ENCODE assay signal across 10 cellular contexts in the genomic region with DNA sequence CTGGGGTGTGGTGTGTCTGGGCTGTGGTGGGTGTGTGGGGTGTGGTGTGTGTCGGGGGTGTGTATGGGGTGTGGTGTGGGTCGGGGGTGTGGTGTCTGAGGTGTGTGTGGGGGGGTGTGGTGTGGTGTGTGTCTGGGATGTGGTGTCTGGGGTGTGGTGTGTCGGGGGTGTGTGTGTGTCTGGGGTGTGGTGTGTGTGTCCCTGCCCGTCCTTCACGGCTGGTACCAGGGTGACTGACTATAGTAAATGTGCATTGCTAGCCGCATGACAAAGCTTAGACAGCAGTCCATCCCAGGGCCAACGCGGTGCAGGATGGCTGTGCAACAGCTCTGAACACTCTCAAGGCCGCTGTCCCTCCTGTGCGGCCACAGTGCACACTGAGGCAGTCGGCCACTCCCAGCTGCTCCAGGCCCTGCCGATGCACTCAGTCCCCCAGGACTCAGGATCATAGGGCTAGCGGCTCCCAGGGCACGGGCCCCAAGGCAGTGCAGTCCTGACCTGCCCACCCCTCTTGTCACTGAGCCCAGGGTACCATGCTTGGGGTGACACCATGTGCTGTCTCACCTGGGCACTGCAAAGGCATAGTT. TPM values are rescaled to one million over a fixed set of nuclear protein-coding genes. Genes with fewer than 3 reads are reported as not detected.
DNase-seq lines count a peak whose midpoint lies in the region; TF ChIP-seq lines count a peak whose summit lies in the region.
"Had no signal": no experiment of that assay in that cellular context is flagged by ENCODE, and none has a peak within 500 bp of the region (broad histone marks: within the 10 kb centered on the region; RNA-seq: fewer than 3 reads in every experiment).

No MANE protein-coding gene starts in this region.

- H3K36me3 Mint-ChIP-seq in CD14-positive monocyte, result peaks cover 12 to 23% of the 10 kb centered on the region in 2 donors
- H3K36me3 Mint-ChIP-seq in activated CD4-positive, alpha-beta T cell treated with anti-CD3 and anti-CD28 coated beads, Interleukin-2, amount 10 ng/mL, durations not matched to agents 7 days and 5 days (ENCODE audit: low read depth), result peaks cover 15% of the 10 kb centered on the region
- H3K36me3 Mint-ChIP-seq in glutamatergic neuron (ENCODE audit: unreplicated experiment), result peaks cover 9% of the 10 kb centered on the region

- H3K4me3 Mint-ChIP-seq in CD14-positive monocyte, result no peak overlapping the region
- H3K4me3 Mint-ChIP-seq in activated CD4-positive, alpha-beta T cell treated with anti-CD3 and anti-CD28 coated beads, Interleukin-2, amount 10 ng/mL, durations not matched to agents 7 days and 5 days, result no peak overlapping the region
- no peak overlapping the region for H3K4me3 Mint-ChIP-seq in glutamatergic neuron (ENCODE audit: unreplicated experiment)
- H3K4me3 Mint-ChIP-seq: neural crest cell had no signal

- CTCF ChIA-PET in activated CD4-positive, alpha-beta T cell treated with anti-CD3 and anti-CD28 coated beads, Interleukin-2, amount 10 ng/mL, durations not matched to agents 7 days and 5 days (lab: Charles Lee), result interaction anchor here (1.3 to 1.6 kb wide), 2 partner anchors 38 to 48 kb away, joined by 4 read pairs; no protein-coding TSS in a partner anchor
- CTCF ChIA-PET in GM10248 (lab: Yijun Ruan, JAX), result interaction anchor here (1.3 kb wide), 1 partner anchor 176 kb away, joined by 3 read pairs; no protein-coding TSS in a partner anchor

- H3K27me3 Mint-ChIP-seq in CD14-positive monocyte (ENCODE audit: low read depth in 3 of 3) (no peaks in the 10 kb centered on the region), glutamatergic neuron (ENCODE audit: unreplicated experiment) (peaks cover 8% of the 10 kb centered on the region)
- H3K27me3 Mint-ChIP-seq in activated CD4-positive, alpha-beta T cell treated with anti-CD3 and anti-CD28 coated beads, Interleukin-2, amount 10 ng/mL, durations not matched to agents 7 days and 5 days, result no peaks in the 10 kb centered on the region

- TF ChIP-seq CTCF in CD14-positive monocyte (IDR thresholded peaks at IDR 0.05), result no peak
- no peak for TF ChIP-seq CTCF in glutamatergic neuron (IDR thresholded peaks at IDR 0.05; ENCODE audit: partially characterized antibody, unreplicated experiment)
- TF ChIP-seq CTCF in GM10248 (IDR thresholded peaks at IDR 0.05; ENCODE audit: control extremely low read depth, extremely low read depth, low read depth, missing control alignments), result no peak

- H3K4me1 Mint-ChIP-seq in CD14-positive monocyte, result peaks cover 23% of the 10 kb centered on the region
- H3K4me1 Mint-ChIP-seq in activated CD4-positive, alpha-beta T cell treated with anti-CD3 and anti-CD28 coated beads, Interleukin-2, amount 10 ng/mL, durations not matched to agents 7 days and 5 days, result peaks cover 51% of the 10 kb centered on the region
- H3K4me1 Mint-ChIP-seq in glutamatergic neuron (ENCODE audit: low read depth, unreplicated experiment), result peaks cover 19% of the 10 kb centered on the region

- DNase-seq in CD14-positive monocyte (ENCODE audit: low spot score) (no peak), HT1080 (ENCODE audit: low read depth) (peak; percentile 22), glutamatergic neuron (peak; percentile 49), epidermal melanocyte (ENCODE audit: insufficient read length, low spot score) (no peak), GM10248 (ENCODE audit: extremely low spot score) (no peak), iPS-NIHi11 (ENCODE audit: low spot score) (no peak), NCI-H128 (lab: John Stamatoyannopoulos, UW; ENCODE audit: unreplicated experiment) (no peak)
- peak; percentile 61 for DNase-seq in activated CD4-positive, alpha-beta T cell treated with anti-CD3 and anti-CD28 coated beads, Interleukin-2, amount 10 ng/mL, durations not matched to agents 7 days and 5 days
- DNase-seq: NCI-H1436 treated with DMSO at 0.1 percent for 48 hours had no signal

- H3K27ac Mint-ChIP-seq in CD14-positive monocyte (peak overlapping the region in 4 of 7 donors; percentile 15 to 66 (median 46)), glutamatergic neuron (ENCODE audit: unreplicated experiment) (no peak overlapping the region)
- H3K27ac Mint-ChIP-seq in activated CD4-positive, alpha-beta T cell treated with anti-CD3 and anti-CD28 coated beads, Interleukin-2, amount 10 ng/mL, durations not matched to agents 7 days and 5 days, result peak overlapping the region; percentile 76

- intact Hi-C loops in CD14-positive monocyte (cut with micrococcal nuclease), result no loop called here

- POLR2A ChIA-PET in activated CD4-positive, alpha-beta T cell treated with anti-CD3 and anti-CD28 coated beads, Interleukin-2, amount 10 ng/mL, durations not matched to agents 7 days and 5 days (lab: Charles Lee), result no interaction called here
- POLR2A ChIA-PET in GM10248 (lab: Yijun Ruan, JAX), result no interaction called here

- H3K9me3 Mint-ChIP-seq in CD14-positive monocyte (peaks cover 0 to 2% (median 0%) of the 10 kb centered on the region in 7 donors), glutamatergic neuron (ENCODE audit: unreplicated experiment) (peaks cover 12% of the 10 kb centered on the region)
- no peaks in the 10 kb centered on the region for H3K9me3 Mint-ChIP-seq in activated CD4-positive, alpha-beta T cell treated with anti-CD3 and anti-CD28 coated beads, Interleukin-2, amount 10 ng/mL, durations not matched to agents 7 days and 5 days
- H3K9me3 Mint-ChIP-seq: neural crest cell had no signal

RNA-seq across cellular contexts. Expression of gene SECISBP2, which starts 54.0 kb away (rescaled TPM):
- 1 to 10 TPM; 8.6 to 9.8 TPM for polyA plus RNA-seq in CD14-positive monocyte
- 21.8 and 24.2 TPM in 2 replicates for total RNA-seq in HT1080 (2014; rRNA removed; shearing (Covaris generic))
- polyA plus RNA-seq in HT1080 (2015; cell fraction: cytosol; rRNA removed), result 26.2 and 34.1 TPM in 2 replicates
- 61.0 and 64.9 TPM in 2 replicates for polyA plus RNA-seq in HT1080 (2015; cell fraction: nucleus; rRNA removed)
- total RNA-seq in activated CD4-positive, alpha-beta T cell treated with anti-CD3 and anti-CD28 coated beads, Interleukin-2, amount 10 ng/mL, durations not matched to agents 7 days and 5 days, result 10 to 100 TPM; 43.4 to 46.0 TPM
- total RNA-seq in glutamatergic neuron (ENCODE audit: unreplicated experiment), result 86.4 TPM

Comparison
In these comparisons a context has a peak if more than half of its experiments do, and no peak if none do; other contexts are left out.
1. DNase-seq: peak in HT1080 (single experiment), activated CD4-positive, alpha-beta T cell treated with anti-CD3 and anti-CD28 coated beads, Interleukin-2, amount 10 ng/mL, durations not matched to agents 7 days and 5 days (single experiment) and glutamatergic neuron (single experiment); none in CD14-positive monocyte (single experiment), epidermal melanocyte (single experiment), GM10248 (single experiment), iPS-NIHi11 (single experiment) and NCI-H128 (single experiment).